In genomic region chr10:62374862-62375710, GRCh38 we compare ENCODE assay signal across 8 cellular contexts. TPM values are rescaled to one million over a fixed set of nuclear protein-coding genes. Genes with fewer than 3 reads are reported as not detected.
DNase-seq lines count a peak whose midpoint lies in the region; ATAC-seq, FAIRE-seq and TF ChIP-seq lines count a peak whose summit lies in the region.

No MANE protein-coding gene starts in this region.

- H3K4me3 ChIP-seq in fibroblast of the aortic adventitia (ENCODE audit: low read depth, low read length) (peak overlapping the region; percentile 79), skeletal muscle satellite cell (ENCODE audit: low read length) (peak overlapping the region; percentile 88)

- H3K9ac ChIP-seq in skeletal muscle satellite cell (ENCODE audit: low read depth, low read length) = peak overlapping the region; percentile 74

- CTCF ChIA-PET in T-cell (lab: Charles Lee) = no interaction called here

- no peaks in the 10 kb centered on the region for H3K27me3 ChIP-seq in skeletal muscle satellite cell (ENCODE audit: control insufficient read depth, insufficient read depth, low read length)

- DNase-seq in NCI-H2196 (lab: John Stamatoyannopoulos, UW; ENCODE audit: unreplicated experiment) = peak; percentile 1
- DNase-seq in NCI-H2196 treated with DMSO at 0.1 percent for 48 hours (lab: John Stamatoyannopoulos, UW; ENCODE audit: unreplicated experiment) = no peak
- no peak for DNase-seq in T-cell
- DNase-seq in fibroblast of the aortic adventitia (ENCODE audit: low read depth) = peak; percentile 45
- DNase-seq in stimulated activated CD8-positive, alpha-beta memory T cell treated with anti-CD3 and anti-CD28 coated beads, Interleukin-4, amount 100 ng/mL, for 48 hours = no peak
- no peak for DNase-seq in GM12891 (ENCODE audit: insufficient read length, low spot score)
- DNase-seq in left lobe of liver (ENCODE audit: low spot score) = no peak

- H3K9me3 Mint-ChIP-seq in T-cell = no peaks in the 10 kb centered on the region

- peak overlapping the region; percentile 77 to 85 for H3K27ac Mint-ChIP-seq in T-cell

- H3K36me3 ChIP-seq in skeletal muscle satellite cell (ENCODE audit: insufficient read depth, low read length) = no peaks in the 10 kb centered on the region

- TF ChIP-seq POLR2A in GM12891 (IDR thresholded peaks at IDR 0.05; ENCODE audit: low read depth, low read length) = no peak

- H3K4me1 ChIP-seq in skeletal muscle satellite cell (ENCODE audit: control insufficient read depth, insufficient read depth, low read length) = peaks cover 22% of the 10 kb centered on the region

- peak overlapping the region; percentile 74 to 84 (median 78) for H3K4me3 Mint-ChIP-seq in T-cell

- ATAC-seq in T-cell (replicated peaks in 1 of 4) (peak in 1 of 4 experiments; percentile 36), left lobe of liver (no peak)

- H3K4me2 ChIP-seq in skeletal muscle satellite cell (ENCODE audit: low read length) = peak overlapping the region; percentile 93

- H3K27me3 Mint-ChIP-seq in T-cell = peaks cover 11 to 12% of the 10 kb centered on the region in 2 donors

- TF ChIP-seq CTCF in fibroblast of the aortic adventitia (IDR thresholded peaks at IDR 0.05; ENCODE audit: insufficient read depth, low read length) = no peak

- no peaks in the 10 kb centered on the region for H3K36me3 Mint-ChIP-seq in T-cell

- no peak for FAIRE-seq in GM12891 (lab: Jason Lieb, UNC)

- no peaks in the 10 kb centered on the region for H3K9me3 ChIP-seq in skeletal muscle satellite cell (replicated peaks; ENCODE audit: low read length)

- POLR2A ChIA-PET in T-cell (lab: Charles Lee) = interaction anchor here in 1 of 2 donors (0.6 kb wide), 1 partner anchor 717 kb away, joined by 5 read pairs; no protein-coding TSS in a partner anchor

- peaks cover 4 to 40% (median 20%) of the 10 kb centered on the region in 3 donors for H3K4me1 Mint-ChIP-seq in T-cell

TF ChIP-seq in GM12891, 5 proteins besides CTCF, POLR2A, EP300 and RAD21:
- TF ChIP-seq POU2F2 (IDR thresholded peaks at IDR 0.05; ENCODE audit: low read depth, low read length) = no peak
- no peak for TF ChIP-seq SPI1 (IDR thresholded peaks at IDR 0.05; ENCODE audit: low read depth, low read length)
- TF ChIP-seq POLR2AphosphoS5 (IDR thresholded peaks at IDR 0.05; ENCODE audit: low read depth, low read length) = no peak
- no peak for TF ChIP-seq TAF1 (IDR thresholded peaks at IDR 0.05; ENCODE audit: low read depth, low read length)
- no peak for TF ChIP-seq PAX5 (IDR thresholded peaks at IDR 0.05; ENCODE audit: insufficient read depth, low read length, severe bottlenecking)

RNA-seq across cellular contexts. Expression of gene ZNF365, which starts 0.9 kb away (rescaled TPM):
- total RNA-seq in T-cell = 1 to 10 TPM; 2.0 to 7.9 (median 2.3) TPM
- 0.41 and 7.2 TPM in 2 replicates for total RNA-seq in fibroblast of the aortic adventitia (ENCODE audit: low replicate concordance)
- 0.25 and 0.44 TPM in 2 replicates for total RNA-seq in skeletal muscle satellite cell (2012; rRNA removed)
- not detected for polyA plus RNA-seq in GM12891 (2012; ENCODE audit: low read depth, missing spikeins)
- not detected for total RNA-seq in left lobe of liver

Comparison
In these comparisons a context has a peak if more than half of its experiments do, and no peak if none do; other contexts are left out.
1. DNase-seq: peak in NCI-H2196 (single experiment) and fibroblast of the aortic adventitia (single experiment); none in NCI-H2196 treated with DMSO at 0.1 percent for 48 hours (single experiment), T-cell (0 of 34), stimulated activated CD8-positive, alpha-beta memory T cell treated with anti-CD3 and anti-CD28 coated beads, Interleukin-4, amount 100 ng/mL, for 48 hours (single experiment), GM12891 (single experiment) and left lobe of liver (single experiment).